Comparison of ENCODE assay signal across 9 cellular contexts in genomic region chr2:165057308-165057707, GRCh38.
"Had no signal": no experiment of that assay in that cellular context is flagged by ENCODE, and none has a peak within 500 bp of the region (broad histone marks: within the 10 kb centered on the region; RNA-seq: fewer than 3 reads in every experiment).

No MANE protein-coding gene starts in this region.

- H3K36me3 ChIP-seq: HAP-1 had no signal

- H3K9me3 Mint-ChIP-seq: HFFc6 had no signal

- H3K9ac ChIP-seq: GM23248 had no signal

- DNase-seq: GM23248, GOT3, H7, HFFc6, IMR-90 had no signal

- H3K27ac ChIP-seq: GM23248, HL-60 had no signal

- H2AFZ ChIP-seq: GM23248 had no signal

- H3K4me1 ChIP-seq: HAP-1 had no signal

- H3K4me3 Mint-ChIP-seq: HFFc6 had no signal

- H3K4me3 ChIP-seq: GM23248, HAP-1, K562 had no signal

- H3K9me3 ChIP-seq: HAP-1 had no signal

- ATAC-seq: HCT116, K562 had no signal
